ENCODE assay signal across 22 cellular contexts in genomic region chr4:89489338-89489771, GRCh38.
DNase-seq lines count a peak whose midpoint lies in the region; ATAC-seq and TF ChIP-seq lines count a peak whose summit lies in the region.
"Had no signal": no experiment of that assay in that cellular context is flagged by ENCODE, and none has a peak within 500 bp of the region (broad histone marks: within the 10 kb centered on the region; RNA-seq: fewer than 3 reads in every experiment).

No MANE protein-coding gene starts in this region.

- H3K4me1 ChIP-seq in right cardiac atrium (ENCODE audit: control insufficient read depth, insufficient read depth, low read length) (no peaks in the 10 kb centered on the region), mesendoderm (ENCODE audit: control insufficient read depth, low read depth, low read length) (no peaks in the 10 kb centered on the region), SJCRH30 (peaks cover 13% of the 10 kb centered on the region)

- peak; percentile 81 for ATAC-seq in WTC11
- peak; percentile 75 to 94 for ATAC-seq in right cardiac atrium
- no peak for ATAC-seq in GM21528 (IDR thresholded peaks at IDR 0.05; ENCODE audit: low FRiP score, unreplicated experiment)
- no peak for ATAC-seq in GM19463 (IDR thresholded peaks at IDR 0.05; ENCODE audit: unreplicated experiment)
- ATAC-seq: esophagus mucosa had no signal

- H3K79me2 ChIP-seq in mesendoderm (ENCODE audit: control insufficient read depth, insufficient read depth, low read length) = no peaks in the 10 kb centered on the region

- H3K79me1 ChIP-seq in mesendoderm (ENCODE audit: low read length) = no peaks in the 10 kb centered on the region

- H3K27ac Mint-ChIP-seq in CD14-positive monocyte (peak overlapping the region in 5 of 7 donors; percentile 7 to 80 (median 62)), WTC11 (no peak overlapping the region)
- H3K27ac Mint-ChIP-seq: activated CD4-positive, alpha-beta T cell treated with anti-CD3 and anti-CD28 coated beads, Interleukin-2, amount 10 ng/mL, durations not matched to agents 24 days and 14 days; CD4-positive, alpha-beta T cell; memory B cell had no signal

- H3K9me3 Mint-ChIP-seq in CD14-positive monocyte = peaks cover 0 to 11% (median 2%) of the 10 kb centered on the region in 7 donors
- peaks cover 5% of the 10 kb centered on the region for H3K9me3 Mint-ChIP-seq in WTC11
- H3K9me3 Mint-ChIP-seq: activated CD4-positive, alpha-beta T cell treated with anti-CD3 and anti-CD28 coated beads, Interleukin-2, amount 10 ng/mL, durations not matched to agents 24 days and 14 days; CD4-positive, alpha-beta T cell; memory B cell had no signal

- CTCF ChIA-PET in WTC11 (lab: Charles Lee) = no interaction called here

- no peak overlapping the region for H3K4me3 ChIP-seq in right cardiac atrium (ENCODE audit: low read length)
- no peak overlapping the region for H3K4me3 ChIP-seq in mesendoderm (ENCODE audit: low read length)
- H3K4me3 ChIP-seq in SJCRH30 = no peak overlapping the region
- H3K4me3 ChIP-seq: cardiac muscle cell, Peyer's patch had no signal

- no peak overlapping the region for H3K4me2 ChIP-seq in mesendoderm (ENCODE audit: low read length)
- H3K4me2 ChIP-seq: KMS-11 had no signal

- H3K18ac ChIP-seq in mesendoderm (ENCODE audit: low read length) = peak overlapping the region; percentile 80

- peak overlapping the region; percentile 66 to 87 for H3K4me3 Mint-ChIP-seq in CD14-positive monocyte
- H3K4me3 Mint-ChIP-seq in WTC11 = no peak overlapping the region
- H3K4me3 Mint-ChIP-seq: activated CD4-positive, alpha-beta T cell treated with anti-CD3 and anti-CD28 coated beads, Interleukin-2, amount 10 ng/mL, durations not matched to agents 24 days and 14 days; CD4-positive, alpha-beta T cell; memory B cell had no signal

- H3K9me3 ChIP-seq in right cardiac atrium (ENCODE audit: control insufficient read depth, low read length) (no peaks in the 10 kb centered on the region), SJCRH30 (replicated peaks) (no peaks in the 10 kb centered on the region)
- H3K9me3 ChIP-seq: Peyer's patch had no signal

- DNase-seq in CD14-positive monocyte (ENCODE audit: low spot score) (no peak), WTC11 (ENCODE audit: low spot score) (peak; percentile 46), right cardiac atrium (peak; percentile 51 to 74 (median 55)), mesendoderm (peak; percentile 54), SJCRH30 (no peak)
- DNase-seq in NK-92 treated with Interleukin-12 subunit alpha and Interleukin-12 subunit beta, amount 100 ng/mL, for 24 hours (lab: John Stamatoyannopoulos, UW) = no peak
- DNase-seq: activated CD4-positive, alpha-beta T cell treated with anti-CD3 and anti-CD28 coated beads, Interleukin-2, amount 10 ng/mL, durations not matched to agents 24 days and 14 days; activated CD8-positive, alpha-beta memory T cell treated with anti-CD3 and anti-CD28 coated beads, Interleukin-2, amount 50 U/mL, for 4 hours; activated effector memory CD4-positive, alpha-beta T cell treated with anti-CD3 and anti-CD28 coated beads, Interleukin-2, amount 50 U/mL, for 16 hours; CD4-positive, alpha-beta T cell; DMS53; NCI-H187 treated with DMSO at 0.1 percent for 48 hours; NCI-H446; Peyer's patch; retina; stimulated activated CD4-positive, alpha-beta T cell treated with anti-CD3 and anti-CD28 coated beads, Interleukin-15, amount 100 ng/mL, for 24 hours had no signal

- H3K27ac ChIP-seq in right cardiac atrium (ENCODE audit: low read length) = no peak overlapping the region
- no peak overlapping the region for H3K27ac ChIP-seq in mesendoderm (ENCODE audit: low read depth, low read length)
- no peak overlapping the region for H3K27ac ChIP-seq in SJCRH30
- H3K27ac ChIP-seq: cardiac muscle cell, KMS-11, Peyer's patch had no signal

- TF ChIP-seq CTCF in CD14-positive monocyte (IDR thresholded peaks at IDR 0.05) (no peak), WTC11 (IDR thresholded peaks at IDR 0.05) (no peak)

- no peak overlapping the region for H3K4ac ChIP-seq in mesendoderm (ENCODE audit: low read depth, low read length)

- intact Hi-C loops in CD14-positive monocyte (cut with micrococcal nuclease) = no loop called here
- intact Hi-C loops in right cardiac atrium (cut with DNase I) = no loop called here

- no peak overlapping the region for H3K56ac ChIP-seq in mesendoderm (ENCODE audit: low read length)

- 62% methylated on average over 13 of the region's 13 CpGs for WGBS in right cardiac atrium
- WGBS in mesendoderm (ENCODE audit: extremely low coverage, insufficient coverage, low lambda C conversion rate) = no CpG with 5 or more reads among the region's 13 CpGs

- H3K9ac ChIP-seq in mesendoderm (ENCODE audit: low read length) = no peak overlapping the region
- H3K9ac ChIP-seq: KMS-11 had no signal

- no peak overlapping the region for H3K23ac ChIP-seq in mesendoderm (ENCODE audit: low read length)

- no peak overlapping the region for H2BK5ac ChIP-seq in mesendoderm (ENCODE audit: low read length)

- peak overlapping the region; percentile 76 for H4K8ac ChIP-seq in mesendoderm (ENCODE audit: low read depth, low read length)

- H3K27me3 Mint-ChIP-seq in CD14-positive monocyte (ENCODE audit: low read depth in 3 of 3) (no peaks in the 10 kb centered on the region), WTC11 (ENCODE audit: low read depth) (peaks cover 2% of the 10 kb centered on the region; the same call in 1 of the 2 replicates)
- H3K27me3 Mint-ChIP-seq: activated CD4-positive, alpha-beta T cell treated with anti-CD3 and anti-CD28 coated beads, Interleukin-2, amount 10 ng/mL, durations not matched to agents 24 days and 14 days; CD4-positive, alpha-beta T cell; memory B cell had no signal

- H3K36me3 ChIP-seq in mesendoderm (ENCODE audit: control insufficient read depth, insufficient read depth, low read length) (no peaks in the 10 kb centered on the region), SJCRH30 (no peaks in the 10 kb centered on the region)
- H3K36me3 ChIP-seq: cardiac muscle cell, Peyer's patch had no signal

- no peak overlapping the region for H2AK5ac ChIP-seq in mesendoderm (ENCODE audit: low read length)

- H3K36me3 Mint-ChIP-seq in CD14-positive monocyte = no peaks in the 10 kb centered on the region
- H3K36me3 Mint-ChIP-seq in WTC11 = no peaks in the 10 kb centered on the region
- H3K36me3 Mint-ChIP-seq: memory B cell had no signal

- no peak overlapping the region for H4K5ac ChIP-seq in mesendoderm (ENCODE audit: low read length)

- H3K4me1 Mint-ChIP-seq in CD14-positive monocyte (peaks cover 25% of the 10 kb centered on the region), WTC11 (peaks cover 31% of the 10 kb centered on the region)
- H3K4me1 Mint-ChIP-seq: activated CD4-positive, alpha-beta T cell treated with anti-CD3 and anti-CD28 coated beads, Interleukin-2, amount 10 ng/mL, durations not matched to agents 24 days and 14 days; memory B cell had no signal

- no peak overlapping the region for H2BK15ac ChIP-seq in mesendoderm (replicated peaks; ENCODE audit: low read depth)

- POLR2A ChIA-PET in WTC11 (lab: Charles Lee) = no interaction called here

- H3K27me3 ChIP-seq in right cardiac atrium (ENCODE audit: control insufficient read depth, insufficient read depth) (no peaks in the 10 kb centered on the region), mesendoderm (ENCODE audit: insufficient read depth, low read length, poor library complexity) (no peaks in the 10 kb centered on the region), SJCRH30 (no peaks in the 10 kb centered on the region)
- H3K27me3 ChIP-seq: cardiac muscle cell, Peyer's patch had no signal

- peak overlapping the region; percentile 28 for H2BK120ac ChIP-seq in mesendoderm (ENCODE audit: low read depth, low read length)

TF ChIP-seq in WTC11, 78 proteins besides CTCF, POLR2A, EP300 and RAD21:
- TF ChIP-seq ZNF263 (CRISPR knock-in tag; IDR thresholded peaks at IDR 0.05; ENCODE audit: low read depth) (no peak), SMAD4 (CRISPR knock-in tag; IDR thresholded peaks at IDR 0.05) (no peak), FOXP4 (CRISPR knock-in tag; IDR thresholded peaks at IDR 0.05) (no peak), RORB (CRISPR knock-in tag; IDR thresholded peaks at IDR 0.05) (no peak), NFE2L1 (CRISPR knock-in tag; IDR thresholded peaks at IDR 0.05) (no peak)

Comparison
In these comparisons a context has a peak if more than half of its experiments do, and no peak if none do; other contexts are left out.
1. DNase-seq: peak in WTC11 (single experiment), right cardiac atrium (3 of 3) and mesendoderm (single experiment); none in CD14-positive monocyte (single experiment), SJCRH30 (0 of 2) and NK-92 treated with Interleukin-12 subunit alpha and Interleukin-12 subunit beta, amount 100 ng/mL, for 24 hours (single experiment).
2. ATAC-seq: peak in WTC11 (single experiment) and right cardiac atrium (2 of 2); none in GM21528 (single experiment) and GM19463 (single experiment).